Comparison of ENCODE assay signal across 1 cellular context in genomic region chr9:116550728-116551436, GRCh38.
TF ChIP-seq lines count a peak whose summit lies in the region.

No MANE protein-coding gene starts in this region.

TF ChIP-seq in K562, 482 proteins besides CTCF, POLR2A, EP300 and RAD21 (continued from another document and continues in another):
- no peak for TF ChIP-seq HOMEZ (CRISPR knock-in tag; IDR thresholded peaks at IDR 0.05)
- TF ChIP-seq VEZF1 (CRISPR knock-in tag; IDR thresholded peaks at IDR 0.05): peak; percentile 27; the same call in 1 of the 2 replicates
- TF ChIP-seq MNT (conservative IDR thresholded peaks at IDR 0.05): no peak
- no peak for TF ChIP-seq CREB1 (IDR thresholded peaks at IDR 0.05)
- TF ChIP-seq CREB1 (CRISPR knock-in tag; IDR thresholded peaks at IDR 0.05): no peak
- TF ChIP-seq ZNF175 (CRISPR knock-in tag; IDR thresholded peaks at IDR 0.05; ENCODE audit: low read depth): 0 out of 2 replicates have a peak, but pooled peaks have one; percentile 32
- 0 out of 2 replicates have a peak, but pooled peaks have one; percentile 17 for TF ChIP-seq KLF1 (tag; IDR thresholded peaks at IDR 0.05)
- TF ChIP-seq E2F4 (CRISPR knock-in tag; IDR thresholded peaks at IDR 0.05; ENCODE audit: low read depth): no peak
- no peak for TF ChIP-seq PBX2 (CRISPR knock-in tag; IDR thresholded peaks at IDR 0.05; ENCODE audit: low read depth)
- no peak for TF ChIP-seq PBX2 (tag; conservative IDR thresholded peaks at IDR 0.05; ENCODE audit: low read depth)
- TF ChIP-seq HDAC6 (IDR thresholded peaks at IDR 0.05; ENCODE audit: low read depth, low read length): no peak
- no peak for TF ChIP-seq NELFE (IDR thresholded peaks at IDR 0.05; ENCODE audit: insufficient read depth, insufficient read length)
- no peak for TF ChIP-seq NR2F6 (CRISPR knock-in tag; IDR thresholded peaks at IDR 0.05)
- TF ChIP-seq PHB (CRISPR knock-in tag; IDR thresholded peaks at IDR 0.05): no peak
- no peak for TF ChIP-seq MTF1 (CRISPR knock-in tag; IDR thresholded peaks at IDR 0.05; ENCODE audit: borderline replicate concordance)
- TF ChIP-seq TCF7 (IDR thresholded peaks at IDR 0.05; ENCODE audit: borderline replicate concordance): no peak
- TF ChIP-seq HNRNPUL1 (IDR thresholded peaks at IDR 0.05; ENCODE audit: low read length): no peak
- TF ChIP-seq ZNF77 (CRISPR knock-in tag; IDR thresholded peaks at IDR 0.05): no peak
- 0 out of 2 replicates have a peak, but pooled peaks have one; percentile 4 for TF ChIP-seq PYGO2 (tag; IDR thresholded peaks at IDR 0.05)
- no peak for TF ChIP-seq ZNF395 (CRISPR knock-in tag; IDR thresholded peaks at IDR 0.05)
- 0 out of 4 replicates have a peak, but pooled peaks of 1 of the 2 experiments have one; percentile 13 for TF ChIP-seq KDM1A (IDR thresholded peaks at IDR 0.05)
- TF ChIP-seq JUND (IDR thresholded peaks at IDR 0.05; ENCODE audit: borderline replicate concordance, low read depth, low read length): peak; percentile 80
- peak; percentile 66; the same call in 1 of the 3 replicates for TF ChIP-seq JUND (tag; IDR thresholded peaks at IDR 0.05; ENCODE audit: borderline replicate concordance, low read depth, low read length)
- no peak for TF ChIP-seq ADNP (tag; IDR thresholded peaks at IDR 0.05)
- TF ChIP-seq POLR2AphosphoS5 (IDR thresholded peaks at IDR 0.05; ENCODE audit: control insufficient read depth, insufficient read depth, low read depth, low read length): no peak
- no peak for TF ChIP-seq CBX5 (IDR thresholded peaks at IDR 0.05; ENCODE audit: borderline replicate concordance, low read depth)
- TF ChIP-seq MYC (IDR thresholded peaks at IDR 0.05; ENCODE audit: low read depth, low read length): no peak
- no peak for TF ChIP-seq MYC (CRISPR knock-in tag; IDR thresholded peaks at IDR 0.05; ENCODE audit: borderline replicate concordance, low read depth)
- peak; percentile 65; the same call in 1 of the 2 replicates for TF ChIP-seq ZNF589 (CRISPR knock-in tag; IDR thresholded peaks at IDR 0.05; ENCODE audit: low read depth)
- TF ChIP-seq MITF (IDR thresholded peaks at IDR 0.05): no peak
- no peak for TF ChIP-seq HMBOX1 (IDR thresholded peaks at IDR 0.05)
- TF ChIP-seq ARID1B (IDR thresholded peaks at IDR 0.05): peak; percentile 74
- no peak for TF ChIP-seq HDAC8 (tag; IDR thresholded peaks at IDR 0.05)
- no peak for TF ChIP-seq CAMTA2 (CRISPR knock-in tag; conservative IDR thresholded peaks at IDR 0.05)
- TF ChIP-seq ATF6 (CRISPR knock-in tag; IDR thresholded peaks at IDR 0.05): no peak
- TF ChIP-seq TSHZ1 (CRISPR knock-in tag; IDR thresholded peaks at IDR 0.05): no peak
- peak; percentile 62; the same call in 1 of the 2 replicates for TF ChIP-seq SMARCE1 (IDR thresholded peaks at IDR 0.05)
- TF ChIP-seq MAX (CRISPR knock-in tag; IDR thresholded peaks at IDR 0.05): no peak
- peak; percentile 36; the same call in 1 of the 2 replicates for TF ChIP-seq CEBPB (tag; IDR thresholded peaks at IDR 0.05)
- no peak for TF ChIP-seq HINFP (tag; conservative IDR thresholded peaks at IDR 0.05; ENCODE audit: low read depth)
- TF ChIP-seq ZNF239 (CRISPR knock-in tag; IDR thresholded peaks at IDR 0.05): no peak
- TF ChIP-seq TEAD4 (IDR thresholded peaks at IDR 0.05; ENCODE audit: low read length): peak; percentile 28; the same call in 1 of the 2 replicates
- TF ChIP-seq TEAD4 (CRISPR knock-in tag; IDR thresholded peaks at IDR 0.05; ENCODE audit: borderline replicate concordance): no peak
